ENCODE assay signal across 1 cellular context in genomic region chr11:60338053-60338452, GRCh38.
TF ChIP-seq lines count a peak whose summit lies in the region.

No MANE protein-coding gene starts in this region.

TF ChIP-seq in GM12878, 131 proteins besides CTCF, POLR2A, EP300 and RAD21 (continued from another document):
- TF ChIP-seq, protein P1, sequence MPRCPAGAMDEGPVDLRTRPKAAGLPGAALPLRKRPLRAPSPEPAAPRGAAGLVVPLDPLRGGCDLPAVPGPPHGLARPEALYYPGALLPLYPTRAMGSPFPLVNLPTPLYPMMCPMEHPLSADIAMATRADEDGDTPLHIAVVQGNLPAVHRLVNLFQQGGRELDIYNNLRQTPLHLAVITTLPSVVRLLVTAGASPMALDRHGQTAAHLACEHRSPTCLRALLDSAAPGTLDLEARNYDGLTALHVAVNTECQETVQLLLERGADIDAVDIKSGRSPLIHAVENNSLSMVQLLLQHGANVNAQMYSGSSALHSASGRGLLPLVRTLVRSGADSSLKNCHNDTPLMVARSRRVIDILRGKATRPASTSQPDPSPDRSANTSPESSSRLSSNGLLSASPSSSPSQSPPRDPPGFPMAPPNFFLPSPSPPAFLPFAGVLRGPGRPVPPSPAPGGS (IDR thresholded peaks at IDR 0.05; ENCODE audit: borderline replicate concordance, insufficient read depth, low read depth, low read length, poor library complexity, severe bottlenecking): no peak
- TF ChIP-seq NBN (IDR thresholded peaks at IDR 0.05) (no peak), SIX5 (IDR thresholded peaks at IDR 0.05; ENCODE audit: low read depth, low read length, severe bottlenecking) (no peak), NFIC (IDR thresholded peaks at IDR 0.05; ENCODE audit: low read depth, low read length) (peak; percentile 70; the same call in 1 of the 2 replicates), ETV6 (conservative IDR thresholded peaks at IDR 0.05 in 1 of 2, IDR thresholded peaks at IDR 0.05 in 1 of 2; ENCODE audit: borderline replicate concordance in 1 of 2, low read depth in 1 of 2) (peak in 1 of 2 experiments; percentile 19; a peak in 1 of 4 replicates), MTA2 (IDR thresholded peaks at IDR 0.05; ENCODE audit: low read depth) (peak; percentile 72), KAT2A (conservative IDR thresholded peaks at IDR 0.05; ENCODE audit: control insufficient read depth, low read depth, low read length) (no peak), BHLHE40 (IDR thresholded peaks at IDR 0.05; ENCODE audit: borderline replicate concordance in 1 of 2, low read depth in 2 of 2, low read length in 1 of 2) (no peak), BRCA1 (IDR thresholded peaks at IDR 0.05; ENCODE audit: low read depth, low read length) (no peak), TARDBP (IDR thresholded peaks at IDR 0.05; ENCODE audit: borderline replicate concordance) (no peak), MEF2B (IDR thresholded peaks at IDR 0.05; ENCODE audit: partially characterized antibody, poor library complexity, severe bottlenecking) (peak; percentile 65), CEBPZ (IDR thresholded peaks at IDR 0.05; ENCODE audit: low read depth, low read length) (no peak)
